In genomic region chr5:135930029-135930948, GRCh38 we compare ENCODE assay signal across 9 cellular contexts. TPM values are rescaled to one million over a fixed set of nuclear protein-coding genes. Genes with fewer than 3 reads are reported as not detected.
DNase-seq lines count a peak whose midpoint lies in the region; ATAC-seq and TF ChIP-seq lines count a peak whose summit lies in the region.
"Had no signal": no experiment of that assay in that cellular context is flagged by ENCODE, and none has a peak within 500 bp of the region (broad histone marks: within the 10 kb centered on the region; RNA-seq: fewer than 3 reads in every experiment).

No MANE protein-coding gene starts in this region.

- H3K4me1 ChIP-seq in foreskin keratinocyte (no peaks in the 10 kb centered on the region), SJCRH30 (peaks cover 3% of the 10 kb centered on the region; the same call in 1 of the 2 replicates)

- intact Hi-C loops in posterior vena cava (cut with DNase I): no loop called here

- no peaks in the 10 kb centered on the region for H3K36me3 ChIP-seq in SJCRH30

- H3K9me3 ChIP-seq in SJCRH30 (replicated peaks): no peaks in the 10 kb centered on the region; the same call in 1 of the 2 replicates

- DNase-seq in DMS53 treated with DMSO at 0.1 percent for 48 hours (lab: John Stamatoyannopoulos, UW; ENCODE audit: unreplicated experiment) (peak; percentile 25), NCI-H2171 (lab: John Stamatoyannopoulos, UW) (peak; percentile 51), foreskin keratinocyte (no peak), posterior vena cava (ENCODE audit: low spot score) (peak; percentile 75), SJCRH30 (no peak), HCEC 1CT (no peak), RWPE1 (ENCODE audit: low spot score) (no peak)
- DNase-seq in activated CD4-positive, CD25-positive, alpha-beta regulatory T cell (lab: John Stamatoyannopoulos, UW): no peak
- DNase-seq: activated CD4-positive, alpha-beta T cell treated with anti-CD3 and anti-CD28 coated beads, Interleukin-2, amount 10 ng/mL, durations not matched to agents 24 days and 14 days had no signal

- H3K27me3 ChIP-seq in foreskin keratinocyte (peaks cover 95% of the 10 kb centered on the region), SJCRH30 (no peaks in the 10 kb centered on the region)

- peak; percentile 54 for ATAC-seq in foreskin keratinocyte

- no peak for TF ChIP-seq CTCF in foreskin keratinocyte (conservative IDR thresholded peaks at IDR 0.05)
- TF ChIP-seq CTCF in RWPE1 (conservative IDR thresholded peaks at IDR 0.05; ENCODE audit: low read depth): no peak

- CTCF ChIA-PET in RWPE1 (lab: Yijun Ruan, JAX): interaction anchor here (0.6 kb wide), 1 partner anchor 89 kb away, joined by 3 read pairs; no protein-coding TSS in a partner anchor

- H3K27ac ChIP-seq in foreskin keratinocyte (no peak overlapping the region), SJCRH30 (no peak overlapping the region), RWPE1 (no peak overlapping the region)

- no peak overlapping the region for H3K4me3 ChIP-seq in SJCRH30

- POLR2A ChIA-PET in RWPE1 (lab: Yijun Ruan, JAX; ENCODE audit: low non-redundant PET): no interaction called here

RNA-seq across cellular contexts. Expression of gene LECT2, which starts 24.5 kb away (rescaled TPM):
- total RNA-seq in foreskin keratinocyte (not detected in 2 replicates), posterior vena cava (not detected)
- polyA plus RNA-seq in foreskin keratinocyte: not detected in 2 replicates
- not detected in 2 replicates for total RNA-seq in SJCRH30 (2014; rRNA removed; shearing (Covaris generic))
- total RNA-seq: activated CD4-positive, alpha-beta T cell treated with anti-CD3 and anti-CD28 coated beads, Interleukin-2, amount 10 ng/mL, durations not matched to agents 24 days and 14 days had no signal

RNA-seq across cellular contexts. Expression of gene IL9, which starts 34.6 kb away (rescaled TPM):
- total RNA-seq in foreskin keratinocyte (not detected in 2 replicates), posterior vena cava (not detected)
- not detected in 2 replicates for polyA plus RNA-seq in foreskin keratinocyte
- total RNA-seq in SJCRH30 (2014; rRNA removed; shearing (Covaris generic)): not detected in 2 replicates

Comparison
In these comparisons a context has a peak if more than half of its experiments do, and no peak if none do; other contexts are left out.
1. DNase-seq: peak in DMS53 treated with DMSO at 0.1 percent for 48 hours (single experiment), NCI-H2171 (single experiment) and posterior vena cava (single experiment); none in foreskin keratinocyte (0 of 2), SJCRH30 (0 of 2), HCEC 1CT (single experiment), activated CD4-positive, CD25-positive, alpha-beta regulatory T cell (0 of 4) and RWPE1 (single experiment).